ENCODE assay signal across 8 cellular contexts in genomic region chr12:79935624-79936040, GRCh38. TPM values are rescaled to one million over a fixed set of nuclear protein-coding genes. Genes with fewer than 3 reads are reported as not detected.
A peak's percentile ranks its signal among the peaks of the same experiment; 100 is the strongest.
DNase-seq lines count a peak whose midpoint lies in the region; ATAC-seq and TF ChIP-seq lines count a peak whose summit lies in the region.

No MANE protein-coding gene starts in this region.

- no peak overlapping the region for H2AK5ac ChIP-seq in mesendoderm (ENCODE audit: low read length)

- H3K27ac ChIP-seq in A673 (ENCODE audit: low read depth, low read length, poor library complexity, severe bottlenecking) (peak overlapping the region; percentile 87), mesendoderm (ENCODE audit: low read depth, low read length) (peak overlapping the region; percentile 98), vagina (peak overlapping the region; percentile 98)

- CTCF ChIA-PET in A673 (lab: Charles Lee) = no interaction called here

- no peak for TF ChIP-seq POLR2A in vagina (IDR thresholded peaks at IDR 0.05)

- no peak overlapping the region for H4K5ac ChIP-seq in mesendoderm (ENCODE audit: low read length)

- no peak overlapping the region for H4K8ac ChIP-seq in mesendoderm (ENCODE audit: low read depth, low read length)

- ATAC-seq in GM18502 (IDR thresholded peaks at IDR 0.05; ENCODE audit: poor library complexity, unreplicated experiment) (peak; percentile 22), HG02884 (IDR thresholded peaks at IDR 0.05; ENCODE audit: unreplicated experiment) (peak; percentile 15)

- peaks cover 24% of the 10 kb centered on the region for H3K79me2 ChIP-seq in mesendoderm (ENCODE audit: control insufficient read depth, insufficient read depth, low read length)

- H3K4me3 ChIP-seq in A673 (ENCODE audit: low read depth, low read length, poor library complexity, severe bottlenecking) (peak overlapping the region; percentile 94), mesendoderm (ENCODE audit: low read length) (peak overlapping the region; percentile 94), vagina (peak overlapping the region; percentile 92 to 98)

- H3K27me3 ChIP-seq in A673 (replicated peaks; ENCODE audit: insufficient read depth, low read depth, low read length, poor library complexity) (no peaks in the 10 kb centered on the region), mesendoderm (ENCODE audit: insufficient read depth, low read length, poor library complexity) (no peaks in the 10 kb centered on the region), vagina (no peaks in the 10 kb centered on the region)

- no peak overlapping the region for H3K23ac ChIP-seq in mesendoderm (ENCODE audit: low read length)

- DNase-seq in A673 (ENCODE audit: low spot score) = peak; percentile 25
- DNase-seq in NCI-H82 (lab: John Stamatoyannopoulos, UW) = peak; percentile 77
- DNase-seq in cerebellum (ENCODE audit: low spot score) = peak; percentile 27
- DNase-seq in mesendoderm = peak; percentile 53
- DNase-seq in vagina (ENCODE audit: extremely low spot score in 2 of 2) = no peak
- no peak for DNase-seq in ureter (ENCODE audit: low spot score)

- no peak overlapping the region for H2BK120ac ChIP-seq in mesendoderm (ENCODE audit: low read depth, low read length)

- peak overlapping the region; percentile 99 for H3K56ac ChIP-seq in mesendoderm (ENCODE audit: low read length)

- intact Hi-C loops in A673 (cut with micrococcal nuclease; ENCODE audit: unreplicated experiment) (no loop called here), vagina (cut with DNase I) (no loop called here)

- H3K4ac ChIP-seq in mesendoderm (ENCODE audit: low read depth, low read length) = no peak overlapping the region

- TF ChIP-seq CTCF in A673 (conservative IDR thresholded peaks at IDR 0.05; ENCODE audit: low read depth, low read length) (no peak), vagina (IDR thresholded peaks at IDR 0.05) (no peak)

- peak overlapping the region; percentile 49 for H3K4me2 ChIP-seq in mesendoderm (ENCODE audit: low read length)

- H3K4me1 ChIP-seq in A673 (ENCODE audit: insufficient read depth, low read length, poor library complexity, severe bottlenecking) (peaks cover 21% of the 10 kb centered on the region), mesendoderm (ENCODE audit: control insufficient read depth, low read depth, low read length) (no peaks in the 10 kb centered on the region), vagina (peaks cover 44% of the 10 kb centered on the region)

- H3K79me1 ChIP-seq in mesendoderm (ENCODE audit: low read length) = peaks cover 1% of the 10 kb centered on the region

- H3K18ac ChIP-seq in mesendoderm (ENCODE audit: low read length) = peak overlapping the region; percentile 47

- TSS peak; percentile 85 for BruUV-seq in A673 (replicated peaks; lab: Mats Ljungman, UMichigan)

- WGBS in mesendoderm (ENCODE audit: extremely low coverage, insufficient coverage, low lambda C conversion rate) = no CpG with 5 or more reads among the region's 6 CpGs

- peak overlapping the region; percentile 97 for H3K9ac ChIP-seq in mesendoderm (ENCODE audit: low read length)

- no peak overlapping the region for H2BK15ac ChIP-seq in mesendoderm (replicated peaks; ENCODE audit: low read depth)

- H3K9me3 ChIP-seq in A673 (ENCODE audit: low read depth, low read length, poor library complexity, severe bottlenecking) = no peaks in the 10 kb centered on the region
- no peaks in the 10 kb centered on the region for H3K9me3 ChIP-seq in vagina

- H2BK5ac ChIP-seq in mesendoderm (ENCODE audit: low read length) = peak overlapping the region; percentile 68

- H3K36me3 ChIP-seq in A673 (ENCODE audit: insufficient read depth, low read length, poor library complexity, severe bottlenecking) = no peaks in the 10 kb centered on the region
- H3K36me3 ChIP-seq in mesendoderm (ENCODE audit: control insufficient read depth, insufficient read depth, low read length) = no peaks in the 10 kb centered on the region
- H3K36me3 ChIP-seq in vagina = no peaks in the 10 kb centered on the region

- POLR2A ChIA-PET in A673 (lab: Charles Lee; ENCODE audit: low non-redundant PET) = interaction anchor here (0.6 kb wide), 1 partner anchor 12 kb away, joined by 3 read pairs; no protein-coding TSS in a partner anchor

RNA-seq across cellular contexts. Expression of gene PPP1R12A, which starts 0.7 kb away (rescaled TPM):
- total RNA-seq in A673 (2021) (80.8 and 81.2 TPM in 2 replicates), cerebellum (141 TPM), vagina (95.8 TPM), ureter (289 TPM)
- 171 TPM for polyA plus RNA-seq in mesendoderm (2013, experiment 1 of 2)
- polyA plus RNA-seq in mesendoderm (2013, experiment 2 of 2) = 168 TPM

Comparison
In these comparisons a context has a peak if more than half of its experiments do, and no peak if none do; other contexts are left out.
1. DNase-seq: peak in A673 (single experiment), NCI-H82 (single experiment), cerebellum (single experiment) and mesendoderm (single experiment); none in vagina (0 of 2) and ureter (single experiment).
2. Peak in every context shown above with its lines, with median percentiles within 50 percentile points of each other: H3K27ac ChIP-seq and H3K4me3 ChIP-seq.